3 cellular contexts compared by ENCODE assay signal in the genomic region with DNA sequence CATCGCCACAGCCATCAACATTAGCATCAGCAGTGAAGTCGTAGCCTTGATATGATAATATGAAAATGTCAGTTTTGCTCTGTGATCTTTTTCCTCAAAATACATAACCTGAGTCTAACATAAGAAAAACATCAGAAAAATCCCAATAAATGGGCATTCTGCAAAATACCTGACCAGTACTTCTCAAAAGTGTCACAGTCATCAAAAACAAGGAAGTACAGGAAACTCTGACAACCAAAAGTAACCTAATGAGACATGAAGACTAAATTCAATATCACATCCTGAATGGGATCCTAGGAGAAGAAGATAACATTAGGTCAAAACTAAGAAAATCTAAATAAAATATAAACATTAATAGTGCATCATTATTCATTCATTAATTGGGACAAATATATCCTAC.
TF ChIP-seq lines count a peak whose summit lies in the region.

No MANE protein-coding gene starts in this region.

TF ChIP-seq in HepG2, 621 proteins besides CTCF, POLR2A, EP300 and RAD21:
- TF ChIP-seq NFKBIZ (CRISPR knock-in tag; IDR thresholded peaks at IDR 0.05), result no peak
- peak; percentile 93 to 95 for TF ChIP-seq MAFK (conservative IDR thresholded peaks at IDR 0.05 in 1 of 2, IDR thresholded peaks at IDR 0.05 in 1 of 2; ENCODE audit: low read length in 2 of 2)
- no peak for TF ChIP-seq MZF1 (CRISPR knock-in tag; IDR thresholded peaks at IDR 0.05; ENCODE audit: borderline replicate concordance)
- no peak for TF ChIP-seq RORA (CRISPR knock-in tag; IDR thresholded peaks at IDR 0.05)
- TF ChIP-seq FOXP4 (CRISPR knock-in tag; IDR thresholded peaks at IDR 0.05), result no peak
- TF ChIP-seq MAFF (IDR thresholded peaks at IDR 0.05; ENCODE audit: low read depth, low read length), result peak; percentile 92
TF ChIP-seq in HepG2: peak in this region for 2.

TF ChIP-seq in IMR-90, 13 proteins besides CTCF, POLR2A, EP300 and RAD21:
- TF ChIP-seq MAFK (IDR thresholded peaks at IDR 0.05; ENCODE audit: low read depth, low read length), result peak; percentile 85
- TF ChIP-seq, protein P1, sequence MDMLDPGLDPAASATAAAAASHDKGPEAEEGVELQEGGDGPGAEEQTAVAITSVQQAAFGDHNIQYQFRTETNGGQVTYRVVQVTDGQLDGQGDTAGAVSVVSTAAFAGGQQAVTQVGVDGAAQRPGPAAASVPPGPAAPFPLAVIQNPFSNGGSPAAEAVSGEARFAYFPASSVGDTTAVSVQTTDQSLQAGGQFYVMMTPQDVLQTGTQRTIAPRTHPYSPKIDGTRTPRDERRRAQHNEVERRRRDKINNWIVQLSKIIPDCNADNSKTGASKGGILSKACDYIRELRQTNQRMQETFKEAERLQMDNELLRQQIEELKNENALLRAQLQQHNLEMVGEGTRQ (IDR thresholded peaks at IDR 0.05; ENCODE audit: low read depth, low read length), result no peak

TF ChIP-seq in K562, 482 proteins besides CTCF, POLR2A, EP300 and RAD21:
- no peak for TF ChIP-seq CREB3L1 (IDR thresholded peaks at IDR 0.05; ENCODE audit: borderline replicate concordance, low read depth)
- TF ChIP-seq MAFF (IDR thresholded peaks at IDR 0.05; ENCODE audit: low read length), result peak; percentile 43; the same call in 1 of the 2 replicates
- TF ChIP-seq ZNF316 (IDR thresholded peaks at IDR 0.05), result peak; percentile 57; the same call in 1 of the 2 replicates
- peak; percentile 18; the same call in 1 of the 2 replicates for TF ChIP-seq MAFG (tag; conservative IDR thresholded peaks at IDR 0.05)
